ENCODE assay signal across 16 cellular contexts in genomic region chr17:76359375-76359774, GRCh38. TPM values are rescaled to one million over a fixed set of nuclear protein-coding genes. Genes with fewer than 3 reads are reported as not detected.
A peak's percentile ranks its signal among the peaks of the same experiment; 100 is the strongest.
DNase-seq lines count a peak whose midpoint lies in the region; ATAC-seq lines count a peak whose summit lies in the region.
"Had no signal": no experiment of that assay in that cellular context is flagged by ENCODE, and none has a peak within 500 bp of the region (broad histone marks: within the 10 kb centered on the region; RNA-seq: fewer than 3 reads in every experiment).

No MANE protein-coding gene starts in this region.

- no peaks in the 10 kb centered on the region for H3K9me3 Mint-ChIP-seq in activated T-helper 17 cell treated with anti-CD3 and anti-CD28 coated beads, Interleukin-2, amount 50 U/mL, for 72 hours
- H3K9me3 Mint-ChIP-seq: CD4-positive, CD25-positive, alpha-beta regulatory T cell; CD8-positive, alpha-beta T cell had no signal

- ATAC-seq in activated T-helper 17 cell treated with anti-CD3 and anti-CD28 coated beads, Interleukin-2, amount 50 U/mL, for 72 hours (replicated peaks), result peak; percentile 14
- no peak for ATAC-seq in HG02678 (IDR thresholded peaks at IDR 0.05; ENCODE audit: unreplicated experiment)
- ATAC-seq: CD8-positive, alpha-beta T cell had no signal

- H3K9me3 ChIP-seq in GM23248 (ENCODE audit: low read depth) (no peaks in the 10 kb centered on the region), Karpas-422 (ENCODE audit: low read length) (no peaks in the 10 kb centered on the region)
- H3K9me3 ChIP-seq: BLaER1, Caco-2 had no signal

- H3F3A ChIP-seq in GM23248 (ENCODE audit: insufficient read depth), result peaks cover 13% of the 10 kb centered on the region

- in situ Hi-C loops in GM23248 (cut with MboI), result no loop called here

- no peaks in the 10 kb centered on the region for H3K27me3 ChIP-seq in GM23248 (replicated peaks; ENCODE audit: insufficient read depth)
- no peaks in the 10 kb centered on the region for H3K27me3 ChIP-seq in Karpas-422 (ENCODE audit: low read length)
- H3K27me3 ChIP-seq: BLaER1 had no signal

- H3K9ac ChIP-seq in GM23248 (no peak overlapping the region), Karpas-422 (ENCODE audit: low read length) (no peak overlapping the region)
- H3K9ac ChIP-seq: BLaER1 had no signal

- peak; percentile 66 for DNase-seq in GM23248
- DNase-seq in Karpas-422, result peak; percentile 26
- DNase-seq in NCI-H748 (lab: John Stamatoyannopoulos, UW; ENCODE audit: unreplicated experiment), result no peak
- DNase-seq in NCI-H1436 (lab: John Stamatoyannopoulos, UW), result no peak
- DNase-seq: Caco-2; CD4-positive, CD25-positive, alpha-beta regulatory T cell; CD8-positive, alpha-beta T cell; DMS153; DND-41; H7; HCEC 1CT had no signal

- H3K36me3 ChIP-seq in GM23248 (ENCODE audit: low read depth), result no peaks in the 10 kb centered on the region
- H3K36me3 ChIP-seq in Karpas-422 (ENCODE audit: insufficient read depth, low read length), result no peaks in the 10 kb centered on the region
- H3K36me3 ChIP-seq: BLaER1 had no signal

- H2AFZ ChIP-seq in GM23248 (no peak overlapping the region), Karpas-422 (ENCODE audit: low read length) (no peak overlapping the region)

- H3K79me2 ChIP-seq in GM23248 (ENCODE audit: insufficient read depth) (no peaks in the 10 kb centered on the region), Karpas-422 (ENCODE audit: low read length) (no peaks in the 10 kb centered on the region)

- H3K4me2 ChIP-seq in GM23248 (ENCODE audit: unreplicated experiment) (no peak overlapping the region), Karpas-422 (ENCODE audit: low read depth, low read length, poor library complexity, severe bottlenecking) (no peak overlapping the region)
- H3K4me2 ChIP-seq: BLaER1 had no signal

- no peaks in the 10 kb centered on the region for H3K27me3 Mint-ChIP-seq in activated T-helper 17 cell treated with anti-CD3 and anti-CD28 coated beads, Interleukin-2, amount 50 U/mL, for 72 hours
- H3K27me3 Mint-ChIP-seq: B cell had no signal

- H4K20me1 ChIP-seq in GM23248 (ENCODE audit: insufficient read depth) (no peaks in the 10 kb centered on the region), Karpas-422 (ENCODE audit: insufficient read depth, low read depth, low read length) (no peaks in the 10 kb centered on the region)
- H4K20me1 ChIP-seq: BLaER1 had no signal

- no peak overlapping the region for H3K4me3 Mint-ChIP-seq in activated T-helper 17 cell treated with anti-CD3 and anti-CD28 coated beads, Interleukin-2, amount 50 U/mL, for 72 hours
- H3K4me3 Mint-ChIP-seq: B cell; CD4-positive, CD25-positive, alpha-beta regulatory T cell; CD8-positive, alpha-beta T cell had no signal

- 63 to 72% methylated on average over 6 of the region's 6 CpGs for WGBS in GM23248 (ENCODE audit: low coverage in 1 of 2, low lambda C conversion rate in 2 of 2, missing lambda C conversion rate in 2 of 2), 2 experiments

- H3K9me2 ChIP-seq in GM23248 (ENCODE audit: insufficient read depth), result no peaks in the 10 kb centered on the region
- no peaks in the 10 kb centered on the region for H3K9me2 ChIP-seq in Karpas-422 (replicated peaks; ENCODE audit: insufficient read depth, low read length)

- peaks cover 16% of the 10 kb centered on the region; the same call in 1 of the 2 replicates for H3K4me1 ChIP-seq in GM23248 (ENCODE audit: insufficient read depth)
- H3K4me1 ChIP-seq in Karpas-422 (ENCODE audit: low read length), result peaks cover 28% of the 10 kb centered on the region

- H3K4me3 ChIP-seq in GM23248 (no peak overlapping the region), Karpas-422 (ENCODE audit: low read length) (no peak overlapping the region)
- H3K4me3 ChIP-seq: BLaER1 had no signal

- no peak overlapping the region for H3K27ac ChIP-seq in GM23248
- H3K27ac ChIP-seq in Karpas-422 (ENCODE audit: low read length), result no peak overlapping the region
- H3K27ac ChIP-seq: BLaER1, C4-2B had no signal

- H3K27ac Mint-ChIP-seq in activated T-helper 17 cell treated with anti-CD3 and anti-CD28 coated beads, Interleukin-2, amount 50 U/mL, for 72 hours, result no peak overlapping the region
- H3K27ac Mint-ChIP-seq: B cell; CD4-positive, CD25-positive, alpha-beta regulatory T cell; CD8-positive, alpha-beta T cell had no signal

- no peaks in the 10 kb centered on the region for H3K4me1 Mint-ChIP-seq in activated T-helper 17 cell treated with anti-CD3 and anti-CD28 coated beads, Interleukin-2, amount 50 U/mL, for 72 hours

- H3K36me3 Mint-ChIP-seq in activated T-helper 17 cell treated with anti-CD3 and anti-CD28 coated beads, Interleukin-2, amount 50 U/mL, for 72 hours (ENCODE audit: low read depth), result no peaks in the 10 kb centered on the region
- H3K36me3 Mint-ChIP-seq: CD4-positive, CD25-positive, alpha-beta regulatory T cell; CD8-positive, alpha-beta T cell had no signal

RNA-seq across cellular contexts. Expression of gene PRPSAP1, which starts 5.7 kb away (rescaled TPM):
- total RNA-seq in GM23248 (2014; rRNA removed; shearing (Covaris generic)), result 44.5 and 53.2 TPM in 2 replicates
- polyA plus RNA-seq in GM23248 (2016; fragmentation: Nextera tagmentation; extraction: Ambion mirVana), result 55.1 and 56.5 TPM in 2 replicates
- 27.6 and 41.1 TPM in 2 replicates for total RNA-seq in Karpas-422 (2014; rRNA removed; shearing (Covaris generic); ENCODE audit: low replicate concordance)
- total RNA-seq in activated T-helper 17 cell treated with anti-CD3 and anti-CD28 coated beads, Interleukin-2, amount 50 U/mL, for 72 hours, result 10 to 100 TPM; 24.5 to 29.7 TPM

RNA-seq across cellular contexts. Expression of gene SPHK1, which starts 25.0 kb away (rescaled TPM):
- total RNA-seq in GM23248 (2014; rRNA removed; shearing (Covaris generic)), result 112 and 113 TPM in 2 replicates
- 69.2 and 72.3 TPM in 2 replicates for polyA plus RNA-seq in GM23248 (2016; fragmentation: Nextera tagmentation; extraction: Ambion mirVana)
- total RNA-seq in Karpas-422 (2014; rRNA removed; shearing (Covaris generic); ENCODE audit: low replicate concordance), result 0.67 and 3.9 TPM in 2 replicates
- total RNA-seq in activated T-helper 17 cell treated with anti-CD3 and anti-CD28 coated beads, Interleukin-2, amount 50 U/mL, for 72 hours, result 10 to 100 TPM; 10.5 to 12.4 TPM

RNA-seq across cellular contexts. Expression of gene QRICH2, which starts 51.3 kb away (rescaled TPM):
- total RNA-seq in GM23248 (2014; rRNA removed; shearing (Covaris generic)), result 3.7 and 4.0 TPM in 2 replicates
- polyA plus RNA-seq in GM23248 (2016; fragmentation: Nextera tagmentation; extraction: Ambion mirVana), result 1.3 and 1.5 TPM in 2 replicates
- 3.1 and 3.7 TPM in 2 replicates for total RNA-seq in Karpas-422 (2014; rRNA removed; shearing (Covaris generic); ENCODE audit: low replicate concordance)
- 1 to 10 TPM in 1 of 2 donors, under 1 TPM in 1; 0.85 to 2.1 TPM for total RNA-seq in activated T-helper 17 cell treated with anti-CD3 and anti-CD28 coated beads, Interleukin-2, amount 50 U/mL, for 72 hours

Comparison
In these comparisons a context has a peak if more than half of its experiments do, and no peak if none do; other contexts are left out.
1. DNase-seq: peak in GM23248 (single experiment) and Karpas-422 (single experiment); none in NCI-H748 (single experiment) and NCI-H1436 (single experiment).